ENCODE assay signal across 28 cellular contexts in genomic region chr16:15530085-15530484, GRCh38.
"Had no signal": no experiment of that assay in that cellular context is flagged by ENCODE, and none has a peak within 500 bp of the region (broad histone marks: within the 10 kb centered on the region; RNA-seq: fewer than 3 reads in every experiment).

No MANE protein-coding gene starts in this region.

- H3K4me1 Mint-ChIP-seq: naive thymus-derived CD8-positive, alpha-beta T cell had no signal

- DNase-seq: kidney glomerular epithelial cell; left colon; left lung; lower lobe of right lung; mammary epithelial cell; mesenchymal stem cell; naive thymus-derived CD8-positive, alpha-beta T cell; occipital lobe; stimulated activated CD4-positive, alpha-beta T cell treated with anti-CD3 and anti-CD28 coated beads, Interleukin-12 subunit alpha, Interleukin-12 subunit beta, amount 100 ng/mL, for 4 hours; stimulated activated CD4-positive, alpha-beta T cell treated with anti-CD3 and anti-CD28 coated beads, Interleukin-15, amount 100 ng/mL, for 24 hours; stimulated activated CD4-positive, alpha-beta T cell treated with anti-CD3 and anti-CD28 coated beads, Interleukin-2, amount 100 ng/mL, for 24 hours; stimulated activated CD4-positive, alpha-beta T cell treated with anti-CD3 and anti-CD28 coated beads, Interleukin-4, amount 100 ng/mL, for 1 hour; stimulated activated naive B cell treated with anti-CD40 and anti-IgM and Interleukin-4, amounts not matched to agents 10 μg/mL and 1 μg/mL and 100 μg/mL, for 72 hours; stimulated activated naive CD8-positive, alpha-beta T cell treated with anti-CD3 and anti-CD28 coated beads, Interleukin-15, Interleukin-2, amounts not matched to agents 100 U/mL and 50 U/mL, for 24 hours; stomach; thyroid gland; transverse colon; upper lobe of left lung had no signal

- H3K27ac ChIP-seq: left lung, lower lobe of right lung, neural progenitor cell, neutrophil, parathyroid adenoma, right atrium auricular region, skin epidermis, stomach, thyroid gland, transverse colon, upper lobe of left lung, vagina had no signal

- H3K9me3 Mint-ChIP-seq: nephron; neural progenitor cell; stimulated activated naive B cell treated with anti-CD40 and anti-IgM and Interleukin-4, amounts not matched to agents 10 μg/mL and 1 μg/mL and 100 μg/mL, for 72 hours had no signal

- H3K4me3 ChIP-seq: left lung, lower lobe of right lung, neural progenitor cell, right atrium auricular region, skin epidermis, stomach, testis, thyroid gland, transverse colon, upper lobe of left lung, vagina had no signal

- ATAC-seq: left colon; left lung; lower lobe of right lung; naive thymus-derived CD8-positive, alpha-beta T cell; sciatic nerve; stimulated activated naive B cell treated with anti-CD40 and anti-IgM and Interleukin-4, amounts not matched to agents 10 μg/mL and 1 μg/mL and 100 μg/mL, for 72 hours; stimulated activated naive CD8-positive, alpha-beta T cell treated with anti-CD3 and anti-CD28 coated beads, Interleukin-15, Interleukin-2, amounts not matched to agents 100 U/mL and 50 U/mL, for 24 hours had no signal

- FAIRE-seq: keratinocyte had no signal

- H3K27ac Mint-ChIP-seq: naive thymus-derived CD8-positive, alpha-beta T cell; neural progenitor cell; stimulated activated naive B cell treated with anti-CD40 and anti-IgM and Interleukin-4, amounts not matched to agents 10 μg/mL and 1 μg/mL and 100 μg/mL, for 72 hours had no signal

- H3K4me2 ChIP-seq: neural progenitor cell had no signal

- H2AFZ ChIP-seq: neural progenitor cell, parathyroid adenoma had no signal

- H3K4me3 Mint-ChIP-seq: naive thymus-derived CD8-positive, alpha-beta T cell; nephron; neural progenitor cell; stimulated activated naive B cell treated with anti-CD40 and anti-IgM and Interleukin-4, amounts not matched to agents 10 μg/mL and 1 μg/mL and 100 μg/mL, for 72 hours had no signal

- H3K36me3 Mint-ChIP-seq: naive thymus-derived CD8-positive, alpha-beta T cell had no signal

- H3K36me3 ChIP-seq: left lung, lower lobe of right lung, neural progenitor cell, neutrophil, right atrium auricular region, thyroid gland, transverse colon, upper lobe of left lung, vagina had no signal

- H3K4me1 ChIP-seq: left lung, lower lobe of right lung, neural progenitor cell, parathyroid adenoma, right atrium auricular region, stomach, thyroid gland, transverse colon, upper lobe of left lung, vagina had no signal

- H3K9ac ChIP-seq: neural progenitor cell, parathyroid adenoma had no signal

- H3K9me3 ChIP-seq: left lung, lower lobe of right lung, neutrophil, right atrium auricular region, stomach, testis, thyroid gland, transverse colon, upper lobe of left lung, vagina had no signal

- H3K27me3 ChIP-seq: left lung, neural progenitor cell, neutrophil, right atrium auricular region, stomach, testis, thyroid gland, transverse colon, upper lobe of left lung, vagina had no signal
